Comparison of ENCODE assay signal across 8 cellular contexts in the genomic region with DNA sequence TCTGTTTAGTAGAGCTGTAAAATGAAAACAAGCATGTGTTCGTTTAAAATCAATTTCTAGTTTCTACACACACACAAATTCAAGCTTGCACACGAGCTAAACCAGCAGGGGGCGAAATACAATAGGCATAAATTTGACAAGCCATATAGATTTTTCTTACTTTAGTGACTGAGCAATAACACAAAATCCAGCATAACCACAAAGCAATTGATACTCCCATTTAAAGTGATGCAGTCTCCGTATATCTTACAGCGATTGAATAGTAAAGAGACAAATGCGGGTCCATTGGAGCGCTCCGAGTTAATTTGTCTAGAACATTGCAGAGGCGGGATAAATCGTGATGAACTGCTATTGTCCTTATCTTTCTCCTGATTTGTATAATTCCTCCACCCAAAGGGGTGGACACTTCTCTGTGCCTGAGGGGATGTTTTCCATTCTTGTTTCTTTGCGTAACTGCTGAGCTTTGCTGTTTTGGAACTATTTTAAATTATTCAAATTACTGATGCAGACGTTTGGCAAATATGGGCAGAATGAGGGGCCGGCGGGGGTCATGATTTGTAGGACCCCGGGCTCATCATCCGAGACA. TPM values are rescaled to one million over a fixed set of nuclear protein-coding genes. Genes with fewer than 3 reads are reported as not detected.
DNase-seq lines count a peak whose midpoint lies in the region; ATAC-seq and TF ChIP-seq lines count a peak whose summit lies in the region.

No MANE protein-coding gene starts in this region.

- H4K20me1 ChIP-seq in PC-9 (ENCODE audit: insufficient read depth): peaks cover 3% of the 10 kb centered on the region; the same call in 1 of the 2 replicates

- intact Hi-C loops in PC-9 (cut with micrococcal nuclease; ENCODE audit: unreplicated experiment) (loop anchor here (1.0 to 10.0 kb wide), 5 partner anchors 40 to 909 kb away; a partner anchor contains a TSS), esophagus squamous epithelium (cut with DNase I) (no loop called here)

- H2AFZ ChIP-seq in PC-9: peak overlapping the region; percentile 92

- H3K4me3 Mint-ChIP-seq in activated T-cell treated with anti-CD3 and anti-CD28 coated beads, Interleukin-2, amount 50 U/mL, for 4 hours: peak overlapping the region; percentile 99
- H3K4me3 Mint-ChIP-seq in nephron progenitor cell: peak overlapping the region; percentile 96
- peak overlapping the region; percentile 97 for H3K4me3 Mint-ChIP-seq in stimulated activated naive CD8-positive, alpha-beta T cell treated with anti-CD3 and anti-CD28 coated beads, Interleukin-15, Interleukin-2, amounts not matched to agents 100 ng/mL and 50 ng/mL, for 24 hours

- no peaks in the 10 kb centered on the region for H3K27me3 ChIP-seq in PC-9 (ENCODE audit: insufficient read depth, low read depth)
- H3K27me3 ChIP-seq in esophagus squamous epithelium: no peaks in the 10 kb centered on the region

- in situ Hi-C loops in KBM-7 (cut with MboI; ENCODE audit: low pct_unique_long_range_greater_than_20kb, low sequenced_read_pairs): no loop called here

- H3K4me3 ChIP-seq in PC-9 (peak overlapping the region; percentile 67), esophagus squamous epithelium (peak overlapping the region; percentile 82 to 97 (median 91))

- H3K27ac ChIP-seq in PC-9 (peak overlapping the region; percentile 72), esophagus squamous epithelium (peak overlapping the region; percentile 93 to 99 (median 97))

- no peak overlapping the region for H3K27ac Mint-ChIP-seq in nephron progenitor cell
- H3K27ac Mint-ChIP-seq in stimulated activated naive CD8-positive, alpha-beta T cell treated with anti-CD3 and anti-CD28 coated beads, Interleukin-15, Interleukin-2, amounts not matched to agents 100 ng/mL and 50 ng/mL, for 24 hours: peak overlapping the region; percentile 96

- TF ChIP-seq CTCF in PC-9 (conservative IDR thresholded peaks at IDR 0.05): peak; percentile 92
- TF ChIP-seq CTCF in esophagus squamous epithelium (IDR thresholded peaks at IDR 0.05): peak; percentile 73 to 89 (median 84)
- peak; percentile 83 for TF ChIP-seq CTCF in nephron progenitor cell (IDR thresholded peaks at IDR 0.05)

- peak; percentile 7 to 18 for ATAC-seq in activated T-cell treated with anti-CD3 and anti-CD28 coated beads, Interleukin-2, amount 50 U/mL, for 4 hours
- no peak for ATAC-seq in HG03520 (IDR thresholded peaks at IDR 0.05; ENCODE audit: unreplicated experiment)

- peak; percentile 85 for DNase-seq in COR-L47 (lab: John Stamatoyannopoulos, UW)
- DNase-seq in KBM-7: peak; percentile 86
- peak; percentile 57 to 79 for DNase-seq in PC-9
- peak; percentile 65 for DNase-seq in activated T-cell treated with anti-CD3 and anti-CD28 coated beads, Interleukin-2, amount 50 U/mL, for 4 hours
- peak; percentile 10 for DNase-seq in esophagus squamous epithelium (lab: John Stamatoyannopoulos, UW)
- peak; percentile 51 for DNase-seq in nephron progenitor cell

- no peaks in the 10 kb centered on the region for H3K9me3 ChIP-seq in PC-9 (ENCODE audit: insufficient read depth, low read depth)
- H3K9me3 ChIP-seq in esophagus squamous epithelium: no peaks in the 10 kb centered on the region

- H3K4me2 ChIP-seq in PC-9: peak overlapping the region; percentile 89

- H3K9me3 Mint-ChIP-seq in activated T-cell treated with anti-CD3 and anti-CD28 coated beads, Interleukin-2, amount 50 U/mL, for 4 hours: no peaks in the 10 kb centered on the region
- H3K9me3 Mint-ChIP-seq in nephron progenitor cell: no peaks in the 10 kb centered on the region
- no peaks in the 10 kb centered on the region for H3K9me3 Mint-ChIP-seq in stimulated activated naive CD8-positive, alpha-beta T cell treated with anti-CD3 and anti-CD28 coated beads, Interleukin-15, Interleukin-2, amounts not matched to agents 100 ng/mL and 50 ng/mL, for 24 hours

- WGBS in esophagus squamous epithelium, 2 donors: 0% methylated on average over 16 of the region's 16 CpGs

- POLR2A ChIA-PET in PC-9 (lab: Charles Lee; ENCODE audit: unreplicated experiment): interaction anchor here (0.5 to 0.7 kb wide), 8 partner anchors 18 to 811 kb away, joined by 3 to 23 read pairs (median 6); a partner anchor contains a TSS

- no peaks in the 10 kb centered on the region for H3K36me3 ChIP-seq in PC-9 (ENCODE audit: low read depth)
- no peaks in the 10 kb centered on the region for H3K36me3 ChIP-seq in esophagus squamous epithelium

- H3K36me3 Mint-ChIP-seq in activated T-cell treated with anti-CD3 and anti-CD28 coated beads, Interleukin-2, amount 50 U/mL, for 4 hours (ENCODE audit: insufficient read depth): no peaks in the 10 kb centered on the region
- no peaks in the 10 kb centered on the region for H3K36me3 Mint-ChIP-seq in nephron progenitor cell (ENCODE audit: low read depth)
- peaks cover 8% of the 10 kb centered on the region for H3K36me3 Mint-ChIP-seq in stimulated activated naive CD8-positive, alpha-beta T cell treated with anti-CD3 and anti-CD28 coated beads, Interleukin-15, Interleukin-2, amounts not matched to agents 100 ng/mL and 50 ng/mL, for 24 hours (ENCODE audit: low read depth)

- H3K4me1 ChIP-seq in PC-9 (replicated peaks; ENCODE audit: insufficient read depth) (peaks cover 18% of the 10 kb centered on the region), esophagus squamous epithelium (peaks cover 0 to 43% (median 0%) of the 10 kb centered on the region in 3 donors)

- peaks cover 36% of the 10 kb centered on the region for H3K79me2 ChIP-seq in PC-9 (ENCODE audit: low read depth)

- no peaks in the 10 kb centered on the region for H3K9me2 ChIP-seq in PC-9 (ENCODE audit: insufficient read depth)

- no peak for TF ChIP-seq POLR2A in esophagus squamous epithelium (IDR thresholded peaks at IDR 0.05)

- peaks cover 24% of the 10 kb centered on the region for H3K4me1 Mint-ChIP-seq in activated T-cell treated with anti-CD3 and anti-CD28 coated beads, Interleukin-2, amount 50 U/mL, for 4 hours (ENCODE audit: low read depth)
- H3K4me1 Mint-ChIP-seq in nephron progenitor cell: peaks cover 23% of the 10 kb centered on the region
- peaks cover 40% of the 10 kb centered on the region for H3K4me1 Mint-ChIP-seq in stimulated activated naive CD8-positive, alpha-beta T cell treated with anti-CD3 and anti-CD28 coated beads, Interleukin-15, Interleukin-2, amounts not matched to agents 100 ng/mL and 50 ng/mL, for 24 hours (ENCODE audit: low read depth)

- CTCF ChIA-PET in PC-9 (lab: Charles Lee): interaction anchor here (0.5 to 2.2 kb wide), 11 partner anchors 15 to 528 kb away, joined by 3 to 18 read pairs (median 3); no protein-coding TSS in a partner anchor

- peaks cover 7% of the 10 kb centered on the region for H3F3A ChIP-seq in PC-9 (ENCODE audit: insufficient read depth, low read depth)

- BruUV-seq in PC-9 (replicated peaks; lab: Mats Ljungman, UMichigan): no TSS peak

- H3K27me3 Mint-ChIP-seq in activated T-cell treated with anti-CD3 and anti-CD28 coated beads, Interleukin-2, amount 50 U/mL, for 4 hours (ENCODE audit: low read depth): no peaks in the 10 kb centered on the region
- H3K27me3 Mint-ChIP-seq in nephron progenitor cell (ENCODE audit: low read depth, poor library complexity): peaks cover 22% of the 10 kb centered on the region
- no peaks in the 10 kb centered on the region for H3K27me3 Mint-ChIP-seq in stimulated activated naive CD8-positive, alpha-beta T cell treated with anti-CD3 and anti-CD28 coated beads, Interleukin-15, Interleukin-2, amounts not matched to agents 100 ng/mL and 50 ng/mL, for 24 hours

RNA-seq across cellular contexts. Expression of a gene that starts 1.2 kb away (rescaled TPM):
- total RNA-seq in PC-9 (2021): 34.4 and 40.5 TPM in 2 replicates
- 10 to 100 TPM; 33.7 to 38.2 (median 37.4) TPM for total RNA-seq in activated T-cell treated with anti-CD3 and anti-CD28 coated beads, Interleukin-2, amount 50 U/mL, for 4 hours
- 10 to 100 TPM; 30.3 to 52.8 (median 43.8) TPM for total RNA-seq in esophagus squamous epithelium

Comparison
In these comparisons a context has a peak if more than half of its experiments do, and no peak if none do; other contexts are left out.
1. DNase-seq: peak in every context shown above with its lines; median percentile 86 in KBM-7; 85 in COR-L47; 68 in PC-9; 65 in activated T-cell treated with anti-CD3 and anti-CD28 coated beads, Interleukin-2, amount 50 U/mL, for 4 hours; 51 in nephron progenitor cell; 10 in esophagus squamous epithelium.